In the genomic region with DNA sequence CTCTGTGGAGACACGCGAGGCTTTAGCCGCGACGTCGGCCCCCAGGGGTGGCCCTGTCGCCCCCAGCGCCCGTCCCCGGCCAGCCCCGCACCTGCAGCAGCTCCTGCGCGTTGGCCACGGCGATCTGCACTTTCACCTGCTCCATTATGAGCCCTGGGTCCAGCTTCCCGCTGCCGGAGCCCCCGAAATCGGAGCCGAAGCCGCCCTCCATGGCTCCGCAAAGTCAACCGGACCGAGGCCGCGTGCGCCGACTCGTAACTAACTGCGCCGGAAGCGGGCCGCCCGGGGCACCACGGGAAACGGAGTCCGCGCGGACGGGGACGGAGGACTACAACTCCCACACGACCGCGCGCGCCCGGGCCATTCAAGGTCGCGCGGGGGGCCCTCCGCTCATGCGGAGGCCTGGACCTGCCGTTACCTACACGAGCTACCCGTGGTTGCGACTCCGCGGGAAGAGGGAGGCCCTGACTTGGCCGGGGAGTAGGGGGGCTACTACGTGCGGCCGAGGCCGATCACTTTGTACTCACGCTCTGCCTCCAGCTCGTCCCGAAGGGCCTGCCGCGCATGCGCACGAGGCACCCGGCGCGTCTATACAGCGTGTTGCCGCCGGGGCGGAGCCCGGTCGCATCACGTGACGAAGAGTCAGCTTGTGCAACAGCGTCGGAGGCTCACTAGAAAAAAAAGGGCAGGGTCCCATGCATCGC, we compare ENCODE assay signal across 1 cellular context.
TF ChIP-seq lines count a peak whose summit lies in the region.

A gene (minus strand): TSS at position 264 of the 704 bp plus-strand sequence. CDS start 53 bp downstream, at position 211.

TF ChIP-seq in HepG2, 621 proteins besides CTCF, POLR2A, EP300 and RAD21 (continued from another document and continues in another):
- TF ChIP-seq, protein P1, sequence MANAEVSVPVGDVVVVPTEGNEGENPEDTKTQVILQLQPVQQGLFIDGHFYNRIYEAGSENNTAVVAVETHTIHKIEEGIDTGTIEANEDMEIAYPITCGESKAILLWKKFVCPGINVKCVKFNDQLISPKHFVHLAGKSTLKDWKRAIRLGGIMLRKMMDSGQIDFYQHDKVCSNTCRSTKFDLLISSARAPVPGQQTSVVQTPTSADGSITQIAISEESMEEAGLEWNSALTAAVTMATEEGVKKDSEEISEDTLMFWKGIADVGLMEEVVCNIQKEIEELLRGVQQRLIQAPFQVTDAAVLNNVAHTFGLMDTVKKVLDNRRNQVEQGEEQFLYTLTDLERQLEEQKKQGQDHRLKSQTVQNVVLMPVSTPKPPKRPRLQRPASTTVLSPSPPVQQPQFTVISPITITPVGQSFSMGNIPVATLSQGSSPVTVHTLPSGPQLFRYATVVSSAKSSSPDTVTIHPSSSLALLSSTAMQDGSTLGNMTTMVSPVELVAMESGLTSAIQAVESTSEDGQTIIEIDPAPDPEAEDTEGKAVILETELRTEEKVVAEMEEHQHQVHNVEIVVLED (CRISPR knock-in tag; IDR thresholded peaks at IDR 0.05; ENCODE audit: borderline replicate concordance), result peak; percentile 92
- TF ChIP-seq, protein P2, sequence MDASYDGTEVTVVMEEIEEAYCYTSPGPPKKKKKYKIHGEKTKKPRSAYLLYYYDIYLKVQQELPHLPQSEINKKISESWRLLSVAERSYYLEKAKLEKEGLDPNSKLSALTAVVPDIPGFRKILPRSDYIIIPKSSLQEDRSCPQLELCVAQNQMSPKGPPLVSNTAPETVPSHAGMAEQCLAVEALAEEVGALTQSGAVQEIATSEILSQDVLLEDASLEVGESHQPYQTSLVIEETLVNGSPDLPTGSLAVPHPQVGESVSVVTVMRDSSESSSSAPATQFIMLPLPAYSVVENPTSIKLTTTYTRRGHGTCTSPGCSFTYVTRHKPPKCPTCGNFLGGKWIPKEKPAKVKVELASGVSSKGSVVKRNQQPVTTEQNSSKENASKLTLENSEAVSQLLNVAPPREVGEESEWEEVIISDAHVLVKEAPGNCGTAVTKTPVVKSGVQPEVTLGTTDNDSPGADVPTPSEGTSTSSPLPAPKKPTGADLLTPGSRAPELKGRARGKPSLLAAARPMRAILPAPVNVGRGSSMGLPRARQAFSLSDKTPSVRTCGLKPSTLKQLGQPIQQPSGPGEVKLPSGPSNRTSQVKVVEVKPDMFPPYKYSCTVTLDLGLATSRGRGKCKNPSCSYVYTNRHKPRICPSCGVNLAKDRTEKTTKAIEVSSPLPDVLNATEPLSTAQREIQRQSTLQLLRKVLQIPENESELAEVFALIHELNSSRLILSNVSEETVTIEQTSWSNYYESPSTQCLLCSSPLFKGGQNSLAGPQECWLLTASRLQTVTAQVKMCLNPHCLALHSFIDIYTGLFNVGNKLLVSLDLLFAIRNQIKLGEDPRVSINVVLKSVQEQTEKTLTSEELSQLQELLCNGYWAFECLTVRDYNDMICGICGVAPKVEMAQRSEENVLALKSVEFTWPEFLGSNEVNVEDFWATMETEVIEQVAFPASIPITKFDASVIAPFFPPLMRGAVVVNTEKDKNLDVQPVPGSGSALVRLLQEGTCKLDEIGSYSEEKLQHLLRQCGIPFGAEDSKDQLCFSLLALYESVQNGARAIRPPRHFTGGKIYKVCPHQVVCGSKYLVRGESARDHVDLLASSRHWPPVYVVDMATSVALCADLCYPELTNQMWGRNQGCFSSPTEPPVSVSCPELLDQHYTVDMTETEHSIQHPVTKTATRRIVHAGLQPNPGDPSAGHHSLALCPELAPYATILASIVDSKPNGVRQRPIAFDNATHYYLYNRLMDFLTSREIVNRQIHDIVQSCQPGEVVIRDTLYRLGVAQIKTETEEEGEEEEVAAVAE (CRISPR knock-in tag; IDR thresholded peaks at IDR 0.05; ENCODE audit: borderline replicate concordance), result no peak
- TF ChIP-seq, protein P3, sequence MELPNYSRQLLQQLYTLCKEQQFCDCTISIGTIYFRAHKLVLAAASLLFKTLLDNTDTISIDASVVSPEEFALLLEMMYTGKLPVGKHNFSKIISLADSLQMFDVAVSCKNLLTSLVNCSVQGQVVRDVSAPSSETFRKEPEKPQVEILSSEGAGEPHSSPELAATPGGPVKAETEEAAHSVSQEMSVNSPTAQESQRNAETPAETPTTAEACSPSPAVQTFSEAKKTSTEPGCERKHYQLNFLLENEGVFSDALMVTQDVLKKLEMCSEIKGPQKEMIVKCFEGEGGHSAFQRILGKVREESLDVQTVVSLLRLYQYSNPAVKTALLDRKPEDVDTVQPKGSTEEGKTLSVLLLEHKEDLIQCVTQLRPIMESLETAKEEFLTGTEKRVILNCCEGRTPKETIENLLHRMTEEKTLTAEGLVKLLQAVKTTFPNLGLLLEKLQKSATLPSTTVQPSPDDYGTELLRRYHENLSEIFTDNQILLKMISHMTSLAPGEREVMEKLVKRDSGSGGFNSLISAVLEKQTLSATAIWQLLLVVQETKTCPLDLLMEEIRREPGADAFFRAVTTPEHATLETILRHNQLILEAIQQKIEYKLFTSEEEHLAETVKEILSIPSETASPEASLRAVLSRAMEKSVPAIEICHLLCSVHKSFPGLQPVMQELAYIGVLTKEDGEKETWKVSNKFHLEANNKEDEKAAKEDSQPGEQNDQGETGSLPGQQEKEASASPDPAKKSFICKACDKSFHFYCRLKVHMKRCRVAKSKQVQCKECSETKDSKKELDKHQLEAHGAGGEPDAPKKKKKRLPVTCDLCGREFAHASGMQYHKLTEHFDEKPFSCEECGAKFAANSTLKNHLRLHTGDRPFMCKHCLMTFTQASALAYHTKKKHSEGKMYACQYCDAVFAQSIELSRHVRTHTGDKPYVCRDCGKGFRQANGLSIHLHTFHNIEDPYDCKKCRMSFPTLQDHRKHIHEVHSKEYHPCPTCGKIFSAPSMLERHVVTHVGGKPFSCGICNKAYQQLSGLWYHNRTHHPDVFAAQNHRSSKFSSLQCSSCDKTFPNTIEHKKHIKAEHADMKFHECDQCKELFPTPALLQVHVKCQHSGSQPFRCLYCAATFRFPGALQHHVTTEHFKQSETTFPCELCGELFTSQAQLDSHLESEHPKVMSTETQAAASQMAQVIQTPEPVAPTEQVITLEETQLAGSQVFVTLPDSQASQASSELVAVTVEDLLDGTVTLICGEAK (IDR thresholded peaks at IDR 0.05), result no peak; the same call in 1 of the 2 replicates
- TF ChIP-seq, protein P3 (CRISPR knock-in tag; IDR thresholded peaks at IDR 0.05), result peak; percentile 87
- no peak for TF ChIP-seq SRSF9 (IDR thresholded peaks at IDR 0.05; ENCODE audit: borderline replicate concordance, insufficient read depth, low read depth, low read length, poor library complexity, severe bottlenecking)
- TF ChIP-seq FOSL1 (CRISPR knock-in tag; IDR thresholded peaks at IDR 0.05; ENCODE audit: borderline replicate concordance), result peak; percentile 48; the same call in 1 of the 2 replicates
- no peak for TF ChIP-seq MTF2 (CRISPR knock-in tag; IDR thresholded peaks at IDR 0.05; ENCODE audit: borderline replicate concordance)
- TF ChIP-seq ZFP62 (CRISPR knock-in tag; IDR thresholded peaks at IDR 0.05), result peak; percentile 69; the same call in 1 of the 2 replicates
- TF ChIP-seq ZNF264 (CRISPR knock-in tag; IDR thresholded peaks at IDR 0.05), result peak; percentile 37
- TF ChIP-seq, protein P4, sequence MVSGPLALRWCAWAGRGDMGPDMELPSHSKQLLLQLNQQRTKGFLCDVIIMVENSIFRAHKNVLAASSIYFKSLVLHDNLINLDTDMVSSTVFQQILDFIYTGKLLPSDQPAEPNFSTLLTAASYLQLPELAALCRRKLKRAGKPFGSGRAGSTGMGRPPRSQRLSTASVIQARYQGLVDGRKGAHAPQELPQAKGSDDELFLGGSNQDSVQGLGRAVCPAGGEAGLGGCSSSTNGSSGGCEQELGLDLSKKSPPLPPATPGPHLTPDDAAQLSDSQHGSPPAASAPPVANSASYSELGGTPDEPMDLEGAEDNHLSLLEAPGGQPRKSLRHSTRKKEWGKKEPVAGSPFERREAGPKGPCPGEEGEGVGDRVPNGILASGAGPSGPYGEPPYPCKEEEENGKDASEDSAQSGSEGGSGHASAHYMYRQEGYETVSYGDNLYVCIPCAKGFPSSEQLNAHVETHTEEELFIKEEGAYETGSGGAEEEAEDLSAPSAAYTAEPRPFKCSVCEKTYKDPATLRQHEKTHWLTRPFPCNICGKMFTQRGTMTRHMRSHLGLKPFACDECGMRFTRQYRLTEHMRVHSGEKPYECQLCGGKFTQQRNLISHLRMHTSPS (CRISPR knock-in tag; IDR thresholded peaks at IDR 0.05; ENCODE audit: low read depth), result no peak; the same call in 1 of the 2 replicates
- TF ChIP-seq NPAS2 (CRISPR knock-in tag; IDR thresholded peaks at IDR 0.05; ENCODE audit: borderline replicate concordance), result no peak
- no peak for TF ChIP-seq HDAC6 (IDR thresholded peaks at IDR 0.05; ENCODE audit: low read depth, low read length)
- TF ChIP-seq, protein P5, sequence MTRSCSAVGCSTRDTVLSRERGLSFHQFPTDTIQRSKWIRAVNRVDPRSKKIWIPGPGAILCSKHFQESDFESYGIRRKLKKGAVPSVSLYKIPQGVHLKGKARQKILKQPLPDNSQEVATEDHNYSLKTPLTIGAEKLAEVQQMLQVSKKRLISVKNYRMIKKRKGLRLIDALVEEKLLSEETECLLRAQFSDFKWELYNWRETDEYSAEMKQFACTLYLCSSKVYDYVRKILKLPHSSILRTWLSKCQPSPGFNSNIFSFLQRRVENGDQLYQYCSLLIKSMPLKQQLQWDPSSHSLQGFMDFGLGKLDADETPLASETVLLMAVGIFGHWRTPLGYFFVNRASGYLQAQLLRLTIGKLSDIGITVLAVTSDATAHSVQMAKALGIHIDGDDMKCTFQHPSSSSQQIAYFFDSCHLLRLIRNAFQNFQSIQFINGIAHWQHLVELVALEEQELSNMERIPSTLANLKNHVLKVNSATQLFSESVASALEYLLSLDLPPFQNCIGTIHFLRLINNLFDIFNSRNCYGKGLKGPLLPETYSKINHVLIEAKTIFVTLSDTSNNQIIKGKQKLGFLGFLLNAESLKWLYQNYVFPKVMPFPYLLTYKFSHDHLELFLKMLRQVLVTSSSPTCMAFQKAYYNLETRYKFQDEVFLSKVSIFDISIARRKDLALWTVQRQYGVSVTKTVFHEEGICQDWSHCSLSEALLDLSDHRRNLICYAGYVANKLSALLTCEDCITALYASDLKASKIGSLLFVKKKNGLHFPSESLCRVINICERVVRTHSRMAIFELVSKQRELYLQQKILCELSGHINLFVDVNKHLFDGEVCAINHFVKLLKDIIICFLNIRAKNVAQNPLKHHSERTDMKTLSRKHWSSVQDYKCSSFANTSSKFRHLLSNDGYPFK (CRISPR knock-in tag; IDR thresholded peaks at IDR 0.05; ENCODE audit: borderline replicate concordance), result peak; percentile 93
- peak; percentile 86 for TF ChIP-seq ZNF556 (CRISPR knock-in tag; IDR thresholded peaks at IDR 0.05; ENCODE audit: borderline replicate concordance)
- no peak for TF ChIP-seq ATM (IDR thresholded peaks at IDR 0.05; ENCODE audit: borderline replicate concordance)
- TF ChIP-seq ZNF160 (CRISPR knock-in tag; IDR thresholded peaks at IDR 0.05), result 0 out of 2 replicates have a peak, but pooled peaks have one; percentile 27
- 0 out of 2 replicates have a peak, but pooled peaks have one; percentile 12 for TF ChIP-seq MIER2 (CRISPR knock-in tag; IDR thresholded peaks at IDR 0.05)
- TF ChIP-seq, protein P6, sequence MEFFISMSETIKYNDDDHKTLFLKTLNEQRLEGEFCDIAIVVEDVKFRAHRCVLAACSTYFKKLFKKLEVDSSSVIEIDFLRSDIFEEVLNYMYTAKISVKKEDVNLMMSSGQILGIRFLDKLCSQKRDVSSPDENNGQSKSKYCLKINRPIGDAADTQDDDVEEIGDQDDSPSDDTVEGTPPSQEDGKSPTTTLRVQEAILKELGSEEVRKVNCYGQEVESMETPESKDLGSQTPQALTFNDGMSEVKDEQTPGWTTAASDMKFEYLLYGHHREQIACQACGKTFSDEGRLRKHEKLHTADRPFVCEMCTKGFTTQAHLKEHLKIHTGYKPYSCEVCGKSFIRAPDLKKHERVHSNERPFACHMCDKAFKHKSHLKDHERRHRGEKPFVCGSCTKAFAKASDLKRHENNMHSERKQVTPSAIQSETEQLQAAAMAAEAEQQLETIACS (CRISPR knock-in tag; IDR thresholded peaks at IDR 0.05), result no peak
- peak; percentile 62; the same call in 1 of the 2 replicates for TF ChIP-seq SMAD1 (CRISPR knock-in tag; IDR thresholded peaks at IDR 0.05; ENCODE audit: borderline replicate concordance, low read depth)
- TF ChIP-seq, protein P7, sequence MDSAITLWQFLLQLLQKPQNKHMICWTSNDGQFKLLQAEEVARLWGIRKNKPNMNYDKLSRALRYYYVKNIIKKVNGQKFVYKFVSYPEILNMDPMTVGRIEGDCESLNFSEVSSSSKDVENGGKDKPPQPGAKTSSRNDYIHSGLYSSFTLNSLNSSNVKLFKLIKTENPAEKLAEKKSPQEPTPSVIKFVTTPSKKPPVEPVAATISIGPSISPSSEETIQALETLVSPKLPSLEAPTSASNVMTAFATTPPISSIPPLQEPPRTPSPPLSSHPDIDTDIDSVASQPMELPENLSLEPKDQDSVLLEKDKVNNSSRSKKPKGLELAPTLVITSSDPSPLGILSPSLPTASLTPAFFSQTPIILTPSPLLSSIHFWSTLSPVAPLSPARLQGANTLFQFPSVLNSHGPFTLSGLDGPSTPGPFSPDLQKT (CRISPR knock-in tag; IDR thresholded peaks at IDR 0.05; ENCODE audit: borderline replicate concordance), result peak; percentile 95
- TF ChIP-seq ZBTB20 (CRISPR knock-in tag; IDR thresholded peaks at IDR 0.05; ENCODE audit: borderline replicate concordance, low read depth), result no peak; the same call in 1 of the 2 replicates
- TF ChIP-seq SMYD3 (CRISPR knock-in tag; IDR thresholded peaks at IDR 0.05), result peak; percentile 75; the same call in 1 of the 2 replicates
- 0 out of 2 replicates have a peak, but pooled peaks have one; percentile 20 for TF ChIP-seq TBP (CRISPR knock-in tag; IDR thresholded peaks at IDR 0.05)
- peak; percentile 89 for TF ChIP-seq CBFB (CRISPR knock-in tag; IDR thresholded peaks at IDR 0.05)
- TF ChIP-seq KDM5B (CRISPR knock-in tag; IDR thresholded peaks at IDR 0.05; ENCODE audit: borderline replicate concordance), result peak; percentile 35; the same call in 1 of the 2 replicates
- TF ChIP-seq ZNF432 (CRISPR knock-in tag; IDR thresholded peaks at IDR 0.05; ENCODE audit: borderline replicate concordance), result 0 out of 2 replicates have a peak, but pooled peaks have one; percentile 24
- TF ChIP-seq ZNF768 (CRISPR knock-in tag; IDR thresholded peaks at IDR 0.05), result peak; percentile 51
